Comparison of ENCODE assay signal across 24 cellular contexts in the genomic region with DNA sequence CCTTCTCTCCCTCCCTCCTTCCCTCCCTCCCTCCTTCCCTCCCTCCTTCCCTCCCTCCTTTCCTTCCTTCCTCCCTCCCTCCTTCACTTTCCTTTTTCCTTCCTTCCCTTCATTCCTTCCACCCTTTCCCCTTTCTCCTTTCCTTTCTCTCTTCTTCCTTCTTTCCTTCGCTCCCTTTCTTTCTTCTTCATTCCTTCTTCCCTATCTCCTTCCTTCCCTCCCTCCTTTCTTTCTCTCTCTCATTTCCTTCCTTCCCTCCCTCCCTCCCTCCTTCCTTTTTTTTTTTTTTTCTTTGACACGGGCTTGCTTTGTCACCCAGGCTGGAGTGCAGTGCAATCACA.
"Had no signal": no experiment of that assay in that cellular context is flagged by ENCODE, and none has a peak within 500 bp of the region (broad histone marks: within the 10 kb centered on the region; RNA-seq: fewer than 3 reads in every experiment).

No MANE protein-coding gene starts in this region.

- H3K36me3 Mint-ChIP-seq: mesothelial cell of epicardium had no signal

- H3K36me3 ChIP-seq: colonic mucosa, esophagus squamous epithelium, gastrocnemius medialis, heart right ventricle, left lung, lower lobe of right lung had no signal

- H3K9me3 Mint-ChIP-seq: dendritic cell treated with granulocyte-macrophage colony-stimulating factor and Interleukin-4, amounts not matched to agents 40 ng/mL and 50 ng/mL, for 4 days; effector memory CD8-positive, alpha-beta T cell had no signal

- DNase-seq: colonic mucosa; cortex of kidney; effector CD8-positive, alpha-beta T cell; effector memory CD8-positive, alpha-beta T cell; endodermal cell; erythroblast; esophagus squamous epithelium; foreskin fibroblast; foreskin melanocyte; gastrocnemius medialis; glutamatergic neuron; head of caudate nucleus; heart right ventricle; hippocampal formation; left cardiac atrium; left lung; left ventricle myocardium superior; lower lobe of right lung; mesenchymal stem cell; mucosa of descending colon had no signal

- H3K4me1 ChIP-seq: colonic mucosa, left lung, lower lobe of right lung had no signal

- H3K27me3 ChIP-seq: colonic mucosa had no signal

- H3K4me1 Mint-ChIP-seq: endodermal cell, mesothelial cell of epicardium had no signal

- H3K27ac Mint-ChIP-seq: dendritic cell treated with granulocyte-macrophage colony-stimulating factor and Interleukin-4, amounts not matched to agents 40 ng/mL and 50 ng/mL, for 4 days; effector memory CD8-positive, alpha-beta T cell; endodermal cell; mesothelial cell of epicardium had no signal

- H3K4me3 Mint-ChIP-seq: dendritic cell treated with granulocyte-macrophage colony-stimulating factor and Interleukin-4, amounts not matched to agents 40 ng/mL and 50 ng/mL, for 4 days; effector memory CD8-positive, alpha-beta T cell; endodermal cell; mesothelial cell of epicardium had no signal

- H3K4me3 ChIP-seq: colonic mucosa, esophagus squamous epithelium, gastrocnemius medialis, heart right ventricle, left lung, lower lobe of right lung, mucosa of descending colon had no signal

- H3K27ac ChIP-seq: colonic mucosa, epithelial cell of prostate, esophagus squamous epithelium, gastrocnemius medialis, heart right ventricle, left lung, lower lobe of right lung had no signal

- H3K9me3 ChIP-seq: colonic mucosa, gastrocnemius medialis, left lung, lower lobe of right lung, mucosa of descending colon had no signal

- ATAC-seq: effector memory CD8-positive, alpha-beta T cell; esophagus mucosa; gastrocnemius medialis; heart right ventricle; left cardiac atrium; left lung; left ventricle myocardium superior; lower lobe of right lung; mucosa of descending colon had no signal
